ENCODE assay signal across 9 cellular contexts in the genomic region with DNA sequence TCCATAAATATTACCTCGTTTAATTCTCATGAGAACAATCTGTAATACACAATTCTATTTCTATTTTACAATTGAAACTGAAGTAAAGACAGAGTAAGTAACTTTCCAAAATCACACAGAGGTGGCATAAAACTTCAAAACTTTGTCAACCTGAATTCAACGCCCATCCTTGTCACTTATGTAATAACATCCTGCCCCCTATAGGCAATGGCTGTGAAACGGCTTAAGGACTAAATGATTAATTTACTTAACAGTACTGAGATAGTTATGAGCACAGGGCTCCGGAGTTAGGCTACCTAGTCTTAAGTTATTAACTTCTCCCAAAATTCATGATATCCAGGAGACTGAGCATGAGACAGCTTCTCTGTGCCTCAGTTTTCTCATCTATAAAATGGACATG.
DNase-seq lines count a peak whose midpoint lies in the region; ATAC-seq, FAIRE-seq and TF ChIP-seq lines count a peak whose summit lies in the region.
"Had no signal": no experiment of that assay in that cellular context is flagged by ENCODE, and none has a peak within 500 bp of the region (broad histone marks: within the 10 kb centered on the region; RNA-seq: fewer than 3 reads in every experiment).

No MANE protein-coding gene starts in this region.

- CTCF ChIA-PET in H1 (lab: Charles Lee; ENCODE audit: partially characterized antibody), result interaction anchor here (0.5 to 2.7 kb wide), 17 partner anchors 12 to 681 kb away, joined by 3 to 15 read pairs (median 3); no protein-coding TSS in a partner anchor

- no peak for TF ChIP-seq EP300 in H1 (IDR thresholded peaks at IDR 0.05; ENCODE audit: borderline replicate concordance in 1 of 2, low read depth in 2 of 2, low read length in 2 of 2)

- H3K14ac ChIP-seq in H1 (ENCODE audit: insufficient read length), result no peak overlapping the region

- no peaks in the 10 kb centered on the region for H3K9me3 ChIP-seq in H1 (ENCODE audit: insufficient read depth in 2 of 2, low read depth in 1 of 2, low read length in 1 of 2)

- 44% methylated on average over 4 of the region's 4 CpGs; no CpG with 5 or more reads in 1 of the 2 experiments for WGBS in H1 (ENCODE audit: extremely low coverage in 1 of 2, insufficient coverage in 1 of 2, insufficient read length in 1 of 2, insufficient replicate concordance in 2 of 2, low coverage in 1 of 2, low lambda C conversion rate in 2 of 2, missing lambda C conversion rate in 1 of 2), 2 experiments

- no peaks in the 10 kb centered on the region for H4K20me1 ChIP-seq in H1 (replicated peaks in 1 of 2; ENCODE audit: control insufficient read depth in 1 of 2, insufficient read depth in 2 of 2, low read length in 2 of 2)

- no peak overlapping the region for H2BK12ac ChIP-seq in H1 (ENCODE audit: low read depth, low read length)

- H3K4ac ChIP-seq in H1 (replicated peaks; ENCODE audit: insufficient read length, low read depth, low read length), result no peak overlapping the region

- H3K27me3 Mint-ChIP-seq in stimulated activated naive B cell treated with anti-CD40 and anti-IgM and Interleukin-4, amounts not matched to agents 10 μg/mL and 1 μg/mL and 100 μg/mL, for 72 hours, result peaks cover 24 to 26% of the 10 kb centered on the region in 2 donors

- POLR2A ChIA-PET in H1 (lab: Charles Lee; ENCODE audit: partially characterized antibody), result no interaction called here

- H3K9ac ChIP-seq in H1 (replicated peaks in 1 of 4; ENCODE audit: extremely low read depth in 1 of 4, low read depth in 3 of 4, low read length in 3 of 4), result no peak overlapping the region

- ATAC-seq in stimulated activated naive B cell treated with anti-CD40 and anti-IgM and Interleukin-4, amounts not matched to agents 10 μg/mL and 1 μg/mL and 100 μg/mL, for 72 hours (replicated peaks), result peak; percentile 51 to 53
- no peak for ATAC-seq in GM21723 (IDR thresholded peaks at IDR 0.05; ENCODE audit: unreplicated experiment)
- ATAC-seq in HG02938 (IDR thresholded peaks at IDR 0.05; ENCODE audit: unreplicated experiment), result no peak
- ATAC-seq in HG03432 (IDR thresholded peaks at IDR 0.05; ENCODE audit: unreplicated experiment), result no peak

- no peak overlapping the region for H2BK15ac ChIP-seq in H1 (ENCODE audit: low read length)

- no peaks in the 10 kb centered on the region for H3K4me1 ChIP-seq in H1 (replicated peaks in 1 of 4; ENCODE audit: control insufficient read depth in 3 of 4, insufficient read depth in 4 of 4, low read length in 3 of 4)

- no peak overlapping the region for H4K5ac ChIP-seq in H1 (ENCODE audit: insufficient read length, low read depth, low read length)

- H2BK5ac ChIP-seq in H1 (ENCODE audit: low read depth, low read length), result no peak overlapping the region

- H3K79me1 ChIP-seq in H1 (ENCODE audit: low read depth, low read length), result no peaks in the 10 kb centered on the region

- H3K9me3 Mint-ChIP-seq in stimulated activated naive B cell treated with anti-CD40 and anti-IgM and Interleukin-4, amounts not matched to agents 10 μg/mL and 1 μg/mL and 100 μg/mL, for 72 hours, result no peaks in the 10 kb centered on the region

- no peak overlapping the region for H3K23ac ChIP-seq in H1 (ENCODE audit: insufficient read length)

- 0 out of 8 replicates have a peak, but pooled peaks cover 0 to 2% (median 0%) of the 10 kb centered on the region in 4 experiments for H3K36me3 ChIP-seq in H1 (ENCODE audit: control insufficient read depth in 2 of 4, insufficient read depth in 4 of 4, low read length in 3 of 4)

- no peak for TF ChIP-seq POLR2A in H1 (IDR thresholded peaks at IDR 0.05; ENCODE audit: control extremely low read depth in 1 of 2, low read depth in 2 of 2, low read length in 2 of 2)

- no peak overlapping the region for H4K8ac ChIP-seq in H1 (ENCODE audit: extremely low read depth, insufficient read depth, low read length)

- H2AK5ac ChIP-seq in H1 (ENCODE audit: low read depth, low read length), result no peak overlapping the region

- no peaks in the 10 kb centered on the region for H3K4me1 Mint-ChIP-seq in stimulated activated naive B cell treated with anti-CD40 and anti-IgM and Interleukin-4, amounts not matched to agents 10 μg/mL and 1 μg/mL and 100 μg/mL, for 72 hours
- H3K4me1 Mint-ChIP-seq: B cell had no signal

- H2AFZ ChIP-seq in H1 (ENCODE audit: low read length), result no peak overlapping the region

- no peak overlapping the region for H2BK120ac ChIP-seq in H1 (replicated peaks; ENCODE audit: low read depth, low read length)

- H3K4me2 ChIP-seq in H1 (ENCODE audit: insufficient read depth in 1 of 2, low read depth in 2 of 2, low read length in 2 of 2), result no peak overlapping the region

- no peak overlapping the region for H3K27ac Mint-ChIP-seq in stimulated activated naive B cell treated with anti-CD40 and anti-IgM and Interleukin-4, amounts not matched to agents 10 μg/mL and 1 μg/mL and 100 μg/mL, for 72 hours
- H3K27ac Mint-ChIP-seq: B cell had no signal

- DNase-seq in NCI-H2081 (lab: John Stamatoyannopoulos, UW) (peak; percentile 10 to 23), NCI-H2081 treated with DMSO at 0.1 percent for 48 hours (lab: John Stamatoyannopoulos, UW) (no peak), NCI-H524 treated with DMSO at 0.1 percent for 48 hours (lab: John Stamatoyannopoulos, UW) (peak; percentile 9), H1 (ENCODE audit: low read depth in 1 of 2, low spot score in 2 of 2) (no peak)
- DNase-seq in stimulated activated naive B cell treated with anti-CD40 and anti-IgM and Interleukin-4, amounts not matched to agents 10 μg/mL and 1 μg/mL and 100 μg/mL, for 72 hours, result no peak

- FAIRE-seq in H1 (lab: Jason Lieb, UNC), result peak; percentile 70

- H3K18ac ChIP-seq in H1 (ENCODE audit: extremely low read depth, low read length), result no peak overlapping the region

- no peak overlapping the region for H3K4me3 Mint-ChIP-seq in stimulated activated naive B cell treated with anti-CD40 and anti-IgM and Interleukin-4, amounts not matched to agents 10 μg/mL and 1 μg/mL and 100 μg/mL, for 72 hours
- H3K4me3 Mint-ChIP-seq: B cell had no signal

- no peak overlapping the region for H4K91ac ChIP-seq in H1 (replicated peaks; ENCODE audit: insufficient read length, low read length)

- H3K79me2 ChIP-seq in H1 (ENCODE audit: control insufficient read depth in 1 of 2, insufficient read depth in 2 of 2, low read length in 2 of 2), result no peaks in the 10 kb centered on the region

- no peaks in the 10 kb centered on the region for H3K36me3 Mint-ChIP-seq in stimulated activated naive B cell treated with anti-CD40 and anti-IgM and Interleukin-4, amounts not matched to agents 10 μg/mL and 1 μg/mL and 100 μg/mL, for 72 hours

- no peak overlapping the region for H2BK20ac ChIP-seq in H1 (ENCODE audit: low read length)

- no peaks in the 10 kb centered on the region for H3K27me3 ChIP-seq in H1 (replicated peaks in 1 of 4; ENCODE audit: control insufficient read depth in 3 of 4, extremely low read depth in 1 of 4, insufficient read depth in 3 of 4, low read length in 3 of 4)

- H3K56ac ChIP-seq in H1 (replicated peaks; ENCODE audit: insufficient read length, low read depth, low read length), result no peak overlapping the region

- no peaks in the 10 kb centered on the region for H3K23me2 ChIP-seq in H1 (ENCODE audit: low read depth, low read length)

- peak in 2 of 3 experiments; percentile 62 to 83; a peak in 3 of 4 replicates for TF ChIP-seq CTCF in H1 (IDR thresholded peaks at IDR 0.05; ENCODE audit: control extremely low read depth in 1 of 3, insufficient read depth in 1 of 3, low read depth in 1 of 3, low read length in 3 of 3)

- H3K4me3 ChIP-seq in H1 (ENCODE audit: extremely low read depth in 1 of 4, insufficient read depth in 2 of 4, low read depth in 3 of 4, low read length in 4 of 4), result no peak overlapping the region

- TF ChIP-seq RAD21 in H1 (IDR thresholded peaks at IDR 0.05 in 1 of 2, conservative IDR thresholded peaks at IDR 0.05 in 1 of 2; ENCODE audit: low read depth in 2 of 2, low read length in 2 of 2), result peak; percentile 79 to 83

- H3K27ac ChIP-seq in H1 (ENCODE audit: low read depth, low read length), result no peak overlapping the region

TF ChIP-seq in H1, 55 proteins besides CTCF, POLR2A, EP300 and RAD21:
- TF ChIP-seq SIX5 (IDR thresholded peaks at IDR 0.05; ENCODE audit: low read depth, low read length) (no peak), KDM5A (IDR thresholded peaks at IDR 0.05; ENCODE audit: low read length) (no peak), SIN3A (conservative IDR thresholded peaks at IDR 0.05 in 1 of 2, IDR thresholded peaks at IDR 0.05 in 1 of 2; ENCODE audit: low read depth in 1 of 2, low read length in 2 of 2) (no peak), TBP (IDR thresholded peaks at IDR 0.05; ENCODE audit: low read depth, low read length) (no peak), TCF12 (IDR thresholded peaks at IDR 0.05; ENCODE audit: low read depth, low read length) (no peak), HDAC2 (IDR thresholded peaks at IDR 0.05; ENCODE audit: borderline replicate concordance in 1 of 2, low read depth in 2 of 2, low read length in 2 of 2) (no peak), SUZ12 (IDR thresholded peaks at IDR 0.05; ENCODE audit: low read length) (no peak), FOSL1 (IDR thresholded peaks at IDR 0.05; ENCODE audit: insufficient read depth, low read depth, low read length) (no peak), SIRT6 (IDR thresholded peaks at IDR 0.05; ENCODE audit: low read length) (no peak), GTF2F1 (IDR thresholded peaks at IDR 0.05; ENCODE audit: borderline replicate concordance, low read depth, low read length) (no peak), ZNF274 (IDR thresholded peaks at IDR 0.05; ENCODE audit: borderline replicate concordance, extremely low read depth, low read length) (no peak)

Comparison
In these comparisons a context has a peak if more than half of its experiments do, and no peak if none do; other contexts are left out.
1. DNase-seq: peak in NCI-H2081 (2 of 2) and NCI-H524 treated with DMSO at 0.1 percent for 48 hours (single experiment); none in NCI-H2081 treated with DMSO at 0.1 percent for 48 hours (single experiment), H1 (0 of 2) and stimulated activated naive B cell treated with anti-CD40 and anti-IgM and Interleukin-4, amounts not matched to agents 10 μg/mL and 1 μg/mL and 100 μg/mL, for 72 hours (single experiment).
2. ATAC-seq: peak in stimulated activated naive B cell treated with anti-CD40 and anti-IgM and Interleukin-4, amounts not matched to agents 10 μg/mL and 1 μg/mL and 100 μg/mL, for 72 hours (2 of 2); none in GM21723 (single experiment), HG02938 (single experiment) and HG03432 (single experiment).